27 cellular contexts compared by ENCODE assay signal in genomic region chr3:71122641-71123040, GRCh38.
DNase-seq lines count a peak whose midpoint lies in the region; ATAC-seq, FAIRE-seq and TF ChIP-seq lines count a peak whose summit lies in the region.
"Had no signal": no experiment of that assay in that cellular context is flagged by ENCODE, and none has a peak within 500 bp of the region (broad histone marks: within the 10 kb centered on the region; RNA-seq: fewer than 3 reads in every experiment).

No MANE protein-coding gene starts in this region.

- H4K8ac ChIP-seq in mesenchymal stem cell (ENCODE audit: low read length) = no peak overlapping the region

- no peak overlapping the region for H2BK120ac ChIP-seq in mesenchymal stem cell (ENCODE audit: low read depth, low read length)

- H3K27ac Mint-ChIP-seq in CD4-positive, alpha-beta memory T cell = peak overlapping the region in 6 of 7 donors; percentile 31 to 64 (median 41)
- H3K27ac Mint-ChIP-seq: activated CD8-positive, alpha-beta memory T cell treated with anti-CD3 and anti-CD28 coated beads, Interleukin-2, amount 10 ng/mL, durations not matched to agents 7 days and 5 days; nephron had no signal

- no peaks in the 10 kb centered on the region for H3K9me3 ChIP-seq in CD4-positive, alpha-beta memory T cell (ENCODE audit: control insufficient read depth in 1 of 2, low read length in 2 of 2)
- H3K9me3 ChIP-seq in Karpas-422 (ENCODE audit: low read length) = no peaks in the 10 kb centered on the region
- H3K9me3 ChIP-seq in body of pancreas = no peaks in the 10 kb centered on the region
- H3K9me3 ChIP-seq in pancreas = no peaks in the 10 kb centered on the region
- H3K9me3 ChIP-seq in SK-N-SH = no peaks in the 10 kb centered on the region
- H3K9me3 ChIP-seq in esophagus squamous epithelium = no peaks in the 10 kb centered on the region
- H3K9me3 ChIP-seq in mesenchymal stem cell (ENCODE audit: control insufficient read depth, low read length) = no peaks in the 10 kb centered on the region
- H3K9me3 ChIP-seq: adrenal gland, colonic mucosa, stomach, upper lobe of left lung had no signal

- no peak overlapping the region for H3K23ac ChIP-seq in mesenchymal stem cell (ENCODE audit: low read length in 2 of 2)

- H4K91ac ChIP-seq in mesenchymal stem cell (ENCODE audit: low read length) = no peak overlapping the region

- no peaks in the 10 kb centered on the region for H4K20me1 ChIP-seq in Karpas-422 (ENCODE audit: insufficient read depth, low read depth, low read length)
- no peaks in the 10 kb centered on the region for H4K20me1 ChIP-seq in SK-N-SH (ENCODE audit: insufficient read depth)

- H3K9ac ChIP-seq in Karpas-422 (ENCODE audit: low read length) (no peak overlapping the region), SK-N-SH (no peak overlapping the region), mesenchymal stem cell (ENCODE audit: low read length) (no peak overlapping the region)
- H3K9ac ChIP-seq: KMS-11 had no signal

- no peak overlapping the region for H3K27ac ChIP-seq in CD4-positive, alpha-beta memory T cell (ENCODE audit: low read depth, low read length)
- peak overlapping the region; percentile 12; the same call in 1 of the 2 replicates for H3K27ac ChIP-seq in Karpas-422 (ENCODE audit: low read length)
- peak overlapping the region in 3 of 4 donors; percentile 28 to 51 (median 41) for H3K27ac ChIP-seq in body of pancreas
- H3K27ac ChIP-seq in pancreas = peak overlapping the region in 2 of 4 donors; percentile 19 to 44
- no peak overlapping the region for H3K27ac ChIP-seq in SK-N-SH (ENCODE audit: low read depth in 2 of 2, low read length in 1 of 2)
- no peak overlapping the region for H3K27ac ChIP-seq in esophagus squamous epithelium
- no peak overlapping the region for H3K27ac ChIP-seq in mesenchymal stem cell (ENCODE audit: low read length, poor library complexity, severe bottlenecking)
- H3K27ac ChIP-seq: colonic mucosa, KMS-11, PC-9, upper lobe of left lung had no signal

- H3K9me2 ChIP-seq in Karpas-422 (replicated peaks; ENCODE audit: insufficient read depth, low read length) (no peaks in the 10 kb centered on the region), SK-N-SH (no peaks in the 10 kb centered on the region)

- H3K4me2 ChIP-seq in Karpas-422 (ENCODE audit: low read depth, low read length, poor library complexity, severe bottlenecking) = no peak overlapping the region
- H3K4me2 ChIP-seq in SK-N-SH = no peak overlapping the region
- no peak overlapping the region for H3K4me2 ChIP-seq in mesenchymal stem cell (ENCODE audit: low read length, poor library complexity, severe bottlenecking)
- H3K4me2 ChIP-seq: KMS-11, PC-9 had no signal

- peaks cover 23% of the 10 kb centered on the region for H3K79me1 ChIP-seq in mesenchymal stem cell (replicated peaks; ENCODE audit: low read length, poor library complexity, severe bottlenecking)

- no peak overlapping the region for H2BK12ac ChIP-seq in mesenchymal stem cell (ENCODE audit: low read length in 2 of 2)

- no peak overlapping the region for H2AK5ac ChIP-seq in mesenchymal stem cell (ENCODE audit: low read length, severe bottlenecking)

- no peaks in the 10 kb centered on the region for H3K27me3 ChIP-seq in CD4-positive, alpha-beta memory T cell (ENCODE audit: insufficient read depth, low read length)
- no peaks in the 10 kb centered on the region for H3K27me3 ChIP-seq in Karpas-422 (ENCODE audit: low read length)
- H3K27me3 ChIP-seq in body of pancreas = no peaks in the 10 kb centered on the region
- H3K27me3 ChIP-seq in pancreas = no peaks in the 10 kb centered on the region
- H3K27me3 ChIP-seq in SK-N-SH (ENCODE audit: insufficient read depth) = no peaks in the 10 kb centered on the region
- H3K27me3 ChIP-seq in esophagus squamous epithelium = no peaks in the 10 kb centered on the region
- H3K27me3 ChIP-seq in mesenchymal stem cell (ENCODE audit: control insufficient read depth in 1 of 2, insufficient read depth in 1 of 2, low read length in 2 of 2) = no peaks in the 10 kb centered on the region
- H3K27me3 ChIP-seq: adrenal gland, colonic mucosa, stomach, upper lobe of left lung had no signal

- peaks cover 36 to 64% of the 10 kb centered on the region in 2 donors for H3K36me3 Mint-ChIP-seq in CD4-positive, alpha-beta memory T cell

- H3F3A ChIP-seq in SK-N-SH (replicated peaks; ENCODE audit: insufficient read depth) = peaks cover 25% of the 10 kb centered on the region

- H3K4me3 Mint-ChIP-seq in CD4-positive, alpha-beta memory T cell = peak overlapping the region in 3 of 8 donors; percentile 5 to 70 (median 69)
- H3K4me3 Mint-ChIP-seq: activated CD8-positive, alpha-beta memory T cell treated with anti-CD3 and anti-CD28 coated beads, Interleukin-2, amount 10 ng/mL, durations not matched to agents 7 days and 5 days; nephron had no signal

- H2BK15ac ChIP-seq in mesenchymal stem cell (ENCODE audit: low read depth, poor library complexity, severe bottlenecking) = no peak overlapping the region

- H3K4me1 Mint-ChIP-seq in CD4-positive, alpha-beta memory T cell = peaks cover 73 to 88% (median 81%) of the 10 kb centered on the region in 4 donors

- peak; percentile 43 for ATAC-seq in body of pancreas
- peak; percentile 27 to 64 (median 48) for ATAC-seq in pancreas
- ATAC-seq: activated CD8-positive, alpha-beta memory T cell treated with anti-CD3 and anti-CD28 coated beads, Interleukin-2, amount 10 ng/mL, durations not matched to agents 7 days and 5 days; effector memory CD8-positive, alpha-beta T cell had no signal

- CTCF ChIA-PET in CD4-positive, alpha-beta memory T cell (lab: Charles Lee; ENCODE audit: partially characterized antibody) = interaction anchor here (1.1 to 1.2 kb wide), 2 partner anchors 16 to 389 kb away, joined by 3 read pairs; no protein-coding TSS in a partner anchor
- CTCF ChIA-PET in HEK293T (lab: Yijun Ruan, JAX) = no interaction called here
- CTCF ChIA-PET in SK-N-SH (lab: Yijun Ruan, JAX) = no interaction called here

- TF ChIP-seq EP300 in SK-N-SH (IDR thresholded peaks at IDR 0.05; ENCODE audit: borderline replicate concordance in 1 of 2, low read depth in 1 of 2, low read length in 1 of 2) = no peak

- no peaks in the 10 kb centered on the region for H3K9me3 Mint-ChIP-seq in CD4-positive, alpha-beta memory T cell
- H3K9me3 Mint-ChIP-seq: effector memory CD8-positive, alpha-beta T cell; nephron had no signal

- intact Hi-C loops in CD4-positive, alpha-beta memory T cell (cut with micrococcal nuclease) = no loop called here
- intact Hi-C loops in body of pancreas (cut with DNase I) (no loop called here), pancreas (cut with DNase I) (loop anchor here in 2 of 3 donors (5.0 to 10.0 kb wide), 2 partner anchors 48 to 55 kb away; no protein-coding TSS in a partner anchor), esophagus squamous epithelium (cut with DNase I) (no loop called here)

- H3K4me3 ChIP-seq in CD4-positive, alpha-beta memory T cell (ENCODE audit: low read length in 2 of 2) = no peak overlapping the region
- H3K4me3 ChIP-seq in Karpas-422 (ENCODE audit: low read length) = no peak overlapping the region
- H3K4me3 ChIP-seq in body of pancreas = no peak overlapping the region
- H3K4me3 ChIP-seq in pancreas = no peak overlapping the region
- no peak overlapping the region for H3K4me3 ChIP-seq in SK-N-SH (ENCODE audit: low read depth in 2 of 2, low read length in 1 of 2)
- H3K4me3 ChIP-seq in esophagus squamous epithelium = no peak overlapping the region
- no peak overlapping the region for H3K4me3 ChIP-seq in mesenchymal stem cell (ENCODE audit: insufficient read depth in 1 of 2, low read depth in 1 of 2, low read length in 2 of 2)
- H3K4me3 ChIP-seq: adrenal gland, colonic mucosa, PC-9, stomach, upper lobe of left lung had no signal

- no peak overlapping the region for H3K18ac ChIP-seq in mesenchymal stem cell (ENCODE audit: low read depth in 1 of 2, low read length in 2 of 2)

- no peak for TF ChIP-seq POLR2A in body of pancreas (IDR thresholded peaks at IDR 0.05)
- no peak for TF ChIP-seq POLR2A in esophagus squamous epithelium (IDR thresholded peaks at IDR 0.05)

- no peak overlapping the region for H2AFZ ChIP-seq in Karpas-422 (ENCODE audit: low read length)
- no peak overlapping the region for H2AFZ ChIP-seq in SK-N-SH (ENCODE audit: low read depth)
- H2AFZ ChIP-seq in mesenchymal stem cell (ENCODE audit: low read depth, low read length) = no peak overlapping the region
- H2AFZ ChIP-seq: PC-9 had no signal

- TF ChIP-seq RAD21 in SK-N-SH (IDR thresholded peaks at IDR 0.05; ENCODE audit: low read length) = no peak

- peaks cover 95% of the 10 kb centered on the region for H3K79me2 ChIP-seq in Karpas-422 (ENCODE audit: low read length)
- H3K79me2 ChIP-seq in SK-N-SH (ENCODE audit: insufficient read depth) = peaks cover 41% of the 10 kb centered on the region

- WGBS in body of pancreas, 2 donors = 20 to 28% methylated on average over 4 of the region's 4 CpGs
- 19 to 22% methylated on average over 4 of the region's 4 CpGs for WGBS in pancreas, 2 donors
- WGBS in SK-N-SH (ENCODE audit: low lambda C conversion rate) = 87% methylated on average over 4 of the region's 4 CpGs
- whole genome bisulfite sequencing in esophagus squamous epithelium, 2 donors = 79 to 87% methylated on average over 4 of the region's 4 CpGs
- WGBS in mesenchymal stem cell = 97% methylated on average over 4 of the region's 4 CpGs

- FAIRE-seq in pancreas (lab: Jason Lieb, UNC) = no peak

- POLR2A ChIA-PET in CD4-positive, alpha-beta memory T cell (lab: Charles Lee; ENCODE audit: partially characterized antibody) = interaction anchor here (1.1 kb wide), 2 partner anchors 10 to 36 kb away, joined by 4 to 6 read pairs; no protein-coding TSS in a partner anchor
- POLR2A ChIA-PET in HEK293T (lab: Yijun Ruan, JAX) = no interaction called here
- POLR2A ChIA-PET in SK-N-SH (lab: Yijun Ruan, JAX) = no interaction called here

- no peak overlapping the region for H2BK5ac ChIP-seq in mesenchymal stem cell (ENCODE audit: low read depth, low read length, poor library complexity, severe bottlenecking)

- peaks cover 8% of the 10 kb centered on the region for H3K36me3 ChIP-seq in CD4-positive, alpha-beta memory T cell (ENCODE audit: insufficient read depth, low read length)
- H3K36me3 ChIP-seq in Karpas-422 (ENCODE audit: insufficient read depth, low read length) (peaks cover 9% of the 10 kb centered on the region; the same call in 1 of the 2 replicates), body of pancreas (replicated peaks in 1 of 2; ENCODE audit: insufficient read depth in 1 of 2, low read depth in 2 of 2) (no peaks in the 10 kb centered on the region), pancreas (no peaks in the 10 kb centered on the region), SK-N-SH (replicated peaks in 1 of 2; ENCODE audit: control insufficient read depth in 1 of 2, insufficient read depth in 2 of 2, low read length in 1 of 2) (no peaks in the 10 kb centered on the region), esophagus squamous epithelium (no peaks in the 10 kb centered on the region), mesenchymal stem cell (ENCODE audit: control insufficient read depth in 1 of 2, insufficient read depth in 2 of 2, low read depth in 1 of 2, low read length in 2 of 2) (peaks cover 0 to 2% of the 10 kb centered on the region in 2 experiments)
- H3K36me3 ChIP-seq: adrenal gland, colonic mucosa, stomach, upper lobe of left lung had no signal

- peaks cover 95% of the 10 kb centered on the region for H3K4me1 ChIP-seq in CD4-positive, alpha-beta memory T cell (ENCODE audit: insufficient read depth, low read length)
- H3K4me1 ChIP-seq in Karpas-422 (ENCODE audit: low read length) (peaks cover 73% of the 10 kb centered on the region), body of pancreas (peaks cover 53% of the 10 kb centered on the region), pancreas (peaks cover 6 to 32% (median 31%) of the 10 kb centered on the region in 3 donors), SK-N-SH (ENCODE audit: control insufficient read depth in 1 of 2, insufficient read depth in 2 of 2, low read depth in 1 of 2, low read length in 1 of 2) (peaks cover 2 to 16% of the 10 kb centered on the region in 2 experiments), esophagus squamous epithelium (peaks cover 0 to 92% (median 20%) of the 10 kb centered on the region in 3 donors), mesenchymal stem cell (ENCODE audit: control insufficient read depth, insufficient read depth, low read depth, low read length) (peaks cover 4% of the 10 kb centered on the region)

- no peak for DNase-seq in CD4-positive, alpha-beta memory T cell
- DNase-seq in Karpas-422 (no peak), body of pancreas (no peak), pancreas (no peak), HEK293T (ENCODE audit: extremely low spot score) (no peak), SK-N-SH (no peak), esophagus squamous epithelium (lab: John Stamatoyannopoulos, UW) (no peak), mesenchymal stem cell (no peak)
- DNase-seq: activated CD4-positive, alpha-beta T cell treated with anti-CD3 and anti-CD28 coated beads for 4 hours; activated CD8-positive, alpha-beta memory T cell treated with anti-CD3 and anti-CD28 coated beads, Interleukin-2, amount 10 ng/mL, durations not matched to agents 7 days and 5 days; colonic mucosa; COR-L47; DMS79 treated with DMSO at 0.1 percent for 48 hours; effector memory CD8-positive, alpha-beta T cell; foreskin melanocyte; NCI-H146; NCI-H446 treated with DMSO at 0.1 percent for 48 hours; PC-9; right cardiac atrium; Right ventricle myocardium superior; stimulated activated CD4-positive, alpha-beta T cell treated with anti-CD3 and anti-CD28 coated beads, Interleukin-12 subunit alpha, Interleukin-12 subunit beta, amount 100 ng/mL, for 4 hours; stimulated activated CD4-positive, alpha-beta T cell treated with anti-CD3 and anti-CD28 coated beads, Interleukin-4, amount 100 ng/mL, for 4 hours; stomach; upper lobe of left lung had no signal

- no peak overlapping the region for H3K4ac ChIP-seq in mesenchymal stem cell (ENCODE audit: low read depth in 1 of 2, low read length in 2 of 2)

- H3K27me3 Mint-ChIP-seq in CD4-positive, alpha-beta memory T cell = no peaks in the 10 kb centered on the region
- H3K27me3 Mint-ChIP-seq: activated CD8-positive, alpha-beta memory T cell treated with anti-CD3 and anti-CD28 coated beads, Interleukin-2, amount 10 ng/mL, durations not matched to agents 7 days and 5 days; effector memory CD8-positive, alpha-beta T cell had no signal

- TF ChIP-seq CTCF in body of pancreas (IDR thresholded peaks at IDR 0.05) (no peak), pancreas (IDR thresholded peaks at IDR 0.05) (no peak), SK-N-SH (IDR thresholded peaks at IDR 0.05) (no peak), esophagus squamous epithelium (IDR thresholded peaks at IDR 0.05) (no peak)

- H3K14ac ChIP-seq in mesenchymal stem cell (ENCODE audit: low read length in 2 of 2) = no peak overlapping the region

Comparison
In these comparisons a context has a peak if more than half of its experiments do, and no peak if none do; other contexts are left out.
1. H3K27ac ChIP-seq: peak in Karpas-422 (single experiment) and body of pancreas (3 of 4); none in CD4-positive, alpha-beta memory T cell (single experiment), SK-N-SH (0 of 2), esophagus squamous epithelium (0 of 4) and mesenchymal stem cell (single experiment).
2. intact Hi-C loops: an anchor here in pancreas (5.0 to 10.0 kb wide); none called in CD4-positive, alpha-beta memory T cell, body of pancreas and esophagus squamous epithelium.